In the genomic region with DNA sequence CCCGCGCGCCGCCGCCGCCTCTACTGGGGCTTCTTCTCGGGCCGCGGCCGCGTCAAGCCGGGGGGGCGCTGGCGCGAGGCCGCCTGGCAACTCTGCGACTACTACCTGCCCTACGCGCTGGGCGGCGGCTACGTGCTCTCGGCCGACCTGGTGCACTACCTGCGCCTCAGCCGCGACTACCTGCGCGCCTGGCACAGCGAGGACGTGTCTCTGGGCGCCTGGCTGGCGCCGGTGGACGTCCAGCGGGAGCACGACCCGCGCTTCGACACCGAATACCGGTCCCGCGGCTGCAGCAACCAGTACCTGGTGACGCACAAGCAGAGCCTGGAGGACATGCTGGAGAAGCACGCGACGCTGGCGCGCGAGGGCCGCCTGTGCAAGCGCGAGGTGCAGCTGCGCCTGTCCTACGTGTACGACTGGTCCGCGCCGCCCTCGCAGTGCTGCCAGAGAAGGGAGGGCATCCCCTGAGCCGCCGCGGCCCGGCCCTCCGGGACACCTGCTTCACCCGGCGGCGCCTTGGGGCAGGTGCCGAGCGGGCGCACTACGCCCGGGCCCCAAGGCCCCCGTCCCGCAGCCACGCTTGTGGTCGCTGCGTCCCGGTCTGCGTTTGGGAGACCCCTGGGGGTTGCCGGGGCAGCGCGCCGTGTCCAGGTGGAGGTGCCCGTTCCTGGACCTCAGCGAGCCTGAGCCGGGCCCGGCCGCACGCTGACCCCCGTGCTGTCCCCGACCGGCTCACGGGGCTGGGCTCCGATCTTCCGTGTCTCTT, we compare ENCODE assay signal across 10 cellular contexts. TPM values are rescaled to one million over a fixed set of nuclear protein-coding genes. Genes with fewer than 3 reads are reported as not detected.
DNase-seq lines count a peak whose midpoint lies in the region; ATAC-seq and TF ChIP-seq lines count a peak whose summit lies in the region.
"Had no signal": no experiment of that assay in that cellular context is flagged by ENCODE, and none has a peak within 500 bp of the region (broad histone marks: within the 10 kb centered on the region; RNA-seq: fewer than 3 reads in every experiment).

No MANE protein-coding gene starts in this region.

- H3K4me3 ChIP-seq in heart left ventricle: peak overlapping the region in 10 of 12 donors; percentile 21 to 98 (median 50)

- peaks cover 0 to 24% (median 9%) of the 10 kb centered on the region in 9 donors for H3K36me3 ChIP-seq in heart left ventricle

- TF ChIP-seq CTCF in heart left ventricle (IDR thresholded peaks at IDR 0.05): no peak
- TF ChIP-seq CTCF in mesothelial cell of epicardium (IDR thresholded peaks at IDR 0.05; ENCODE audit: unreplicated experiment): no peak
- TF ChIP-seq CTCF in type B pancreatic cell (conservative IDR thresholded peaks at IDR 0.05): no peak
- no peak for TF ChIP-seq CTCF in omental fat pad (IDR thresholded peaks at IDR 0.05)

- H3K4me3 Mint-ChIP-seq in activated naive CD8-positive, alpha-beta T cell treated with anti-CD3 and anti-CD28 coated beads for 36 hours: peak overlapping the region; percentile 70
- peak overlapping the region; percentile 57 for H3K4me3 Mint-ChIP-seq in mesothelial cell of epicardium
- H3K4me3 Mint-ChIP-seq in type B pancreatic cell: peak overlapping the region; percentile 84

- intact Hi-C loops in heart left ventricle (cut with DNase I) (loop anchor here in 6 of 10 donors (2.0 to 10.0 kb wide), 5 partner anchors 39 to 116 kb away; a partner anchor contains a TSS), cardiac septum (cut with DNase I) (loop anchor here (2.0 to 5.0 kb wide), 2 partner anchors 76 to 116 kb away; a partner anchor contains a TSS)

- H3K9me3 Mint-ChIP-seq in activated naive CD8-positive, alpha-beta T cell treated with anti-CD3 and anti-CD28 coated beads for 36 hours: no peaks in the 10 kb centered on the region
- H3K9me3 Mint-ChIP-seq in mesothelial cell of epicardium: peaks cover 4% of the 10 kb centered on the region
- H3K9me3 Mint-ChIP-seq in type B pancreatic cell: no peaks in the 10 kb centered on the region

- 77 to 85% (median 81%) methylated on average over 81 to 97 of the region's 97 CpGs for WGBS in heart left ventricle, 4 donors

- peaks cover 0 to 10% (median under 1%) of the 10 kb centered on the region in 9 donors for H3K27me3 ChIP-seq in heart left ventricle

- ATAC-seq in heart left ventricle (no peak), omental fat pad (ENCODE audit: low FRiP score) (no peak)

- peaks cover 26% of the 10 kb centered on the region for H3K4me1 Mint-ChIP-seq in activated naive CD8-positive, alpha-beta T cell treated with anti-CD3 and anti-CD28 coated beads for 36 hours
- H3K4me1 Mint-ChIP-seq in mesothelial cell of epicardium: peaks cover 27% of the 10 kb centered on the region
- H3K4me1 Mint-ChIP-seq in type B pancreatic cell (ENCODE audit: unreplicated experiment): peaks cover 20% of the 10 kb centered on the region

- H3K27me3 Mint-ChIP-seq in activated naive CD8-positive, alpha-beta T cell treated with anti-CD3 and anti-CD28 coated beads for 36 hours: no peaks in the 10 kb centered on the region
- H3K27me3 Mint-ChIP-seq in mesothelial cell of epicardium (ENCODE audit: low read depth) (no peaks in the 10 kb centered on the region), type B pancreatic cell (no peaks in the 10 kb centered on the region)

- DNase-seq in heart left ventricle (no peak), cardiac septum (ENCODE audit: low spot score) (no peak), mesothelial cell of epicardium (ENCODE audit: low spot score in 2 of 2, unreplicated experiment in 2 of 2) (no peak), type B pancreatic cell (ENCODE audit: extremely low spot score, unreplicated experiment) (no peak), omental fat pad (ENCODE audit: low spot score) (no peak), NCI-H226 (no peak), GDM1 (lab: John Stamatoyannopoulos, UW) (no peak)
- no peak for DNase-seq in activated naive CD8-positive, alpha-beta T cell treated with anti-CD3 and anti-CD28 coated beads for 36 hours

- peaks cover 8 to 55% (median 34%) of the 10 kb centered on the region in 12 donors for H3K4me1 ChIP-seq in heart left ventricle

- no peak for TF ChIP-seq POLR2A in heart left ventricle (IDR thresholded peaks at IDR 0.05)

- peaks cover 36% of the 10 kb centered on the region for H3K36me3 Mint-ChIP-seq in activated naive CD8-positive, alpha-beta T cell treated with anti-CD3 and anti-CD28 coated beads for 36 hours
- peaks cover 15% of the 10 kb centered on the region for H3K36me3 Mint-ChIP-seq in mesothelial cell of epicardium
- peaks cover 13% of the 10 kb centered on the region for H3K36me3 Mint-ChIP-seq in type B pancreatic cell

- peak overlapping the region; percentile 80 for H3K27ac Mint-ChIP-seq in activated naive CD8-positive, alpha-beta T cell treated with anti-CD3 and anti-CD28 coated beads for 36 hours
- peak overlapping the region; percentile 67 for H3K27ac Mint-ChIP-seq in mesothelial cell of epicardium
- H3K27ac Mint-ChIP-seq in type B pancreatic cell: peak overlapping the region; percentile 57

- no peaks in the 10 kb centered on the region for H3K9me3 ChIP-seq in heart left ventricle

- peak overlapping the region in 2 of 12 donors; percentile 27 to 46 for H3K27ac ChIP-seq in heart left ventricle

RNA-seq across cellular contexts. Expression of a gene that starts 0.9 kb away (rescaled TPM):
- 10 to 100 TPM in 7 of 9 donors, 1 to 10 TPM in 2; 8.1 to 21.4 (median 11.2) TPM for total RNA-seq in heart left ventricle
- polyA plus RNA-seq in heart left ventricle: 10 to 100 TPM in 1 of 2 donors, 1 to 10 TPM in 1; 6.7 to 15.7 TPM
- total RNA-seq in cardiac septum: 11.1 TPM
- 10 to 100 TPM; 17.5 to 18.9 TPM for total RNA-seq in activated naive CD8-positive, alpha-beta T cell treated with anti-CD3 and anti-CD28 coated beads for 36 hours
- 32.1 to 34.1 TPM (median 33.4 TPM) in 3 replicates for total RNA-seq in mesothelial cell of epicardium
- 19.5 and 30.2 TPM in 2 replicates for total RNA-seq in type B pancreatic cell (ENCODE audit: low replicate concordance)
- 10 to 100 TPM; 14.6 to 27.1 (median 22.1) TPM for total RNA-seq in omental fat pad

RNA-seq across cellular contexts. Expression of a gene that starts 1.2 kb away (rescaled TPM):
- total RNA-seq in heart left ventricle (100 to 1,000 TPM; 102 to 167 (median 120) TPM), cardiac septum (139 TPM), mesothelial cell of epicardium (103 to 110 TPM (median 108 TPM) in 3 replicates), type B pancreatic cell (ENCODE audit: low replicate concordance) (116 and 136 TPM in 2 replicates), omental fat pad (100 to 1,000 TPM in 2 of 4 donors, 10 to 100 TPM in 2; 78.3 to 122 (median 98.8) TPM)
- 100 to 1,000 TPM; 102 to 212 TPM for polyA plus RNA-seq in heart left ventricle
- 10 to 100 TPM; 85.9 to 95.9 TPM for total RNA-seq in activated naive CD8-positive, alpha-beta T cell treated with anti-CD3 and anti-CD28 coated beads for 36 hours

RNA-seq across cellular contexts. Expression of a gene that starts 13.5 kb away (rescaled TPM):
- total RNA-seq in heart left ventricle (1 to 10 TPM in 2 of 9 donors, under 1 TPM in 5, not detected in 2; 0.72 to 3.5 (median 0.85) TPM), cardiac septum (2.6 TPM), mesothelial cell of epicardium (10.2 to 12.2 TPM (median 10.4 TPM) in 3 replicates), type B pancreatic cell (ENCODE audit: low replicate concordance) (2.5 TPM in 2 replicates), omental fat pad (1 to 10 TPM in 3 of 4 donors, not detected in 1; 1.0 to 5.2 (median 1.8) TPM)
- under 1 TPM; 0.84 to 0.93 TPM for polyA plus RNA-seq in heart left ventricle
- total RNA-seq in activated naive CD8-positive, alpha-beta T cell treated with anti-CD3 and anti-CD28 coated beads for 36 hours: 1 to 10 TPM; 2.4 to 3.8 TPM

RNA-seq across cellular contexts. Expression of a gene that starts 19.0 kb away (rescaled TPM):
- total RNA-seq in heart left ventricle (10 to 100 TPM in 1 of 9 donors, 1 to 10 TPM in 8; 1.1 to 23.8 (median 2.7) TPM), cardiac septum (4.3 TPM), mesothelial cell of epicardium (0.18 to 0.34 TPM (median 0.29 TPM) in 3 replicates), type B pancreatic cell (ENCODE audit: low replicate concordance) (0.31 TPM in 1 of 2 replicates, not detected in the other), omental fat pad (10 to 100 TPM in 1 of 4 donors, 1 to 10 TPM in 3; 2.4 to 10.7 (median 5.9) TPM)
- polyA plus RNA-seq in heart left ventricle: 1 to 10 TPM; 3.2 to 4.0 TPM
- total RNA-seq in activated naive CD8-positive, alpha-beta T cell treated with anti-CD3 and anti-CD28 coated beads for 36 hours: 100 to 1,000 TPM; 110 to 111 TPM
- total RNA-seq: myocyte had no signal

RNA-seq across cellular contexts. Expression of a gene that starts 26.6 kb away (rescaled TPM):
- under 1 TPM in 2 of 9 donors, not detected in 7; 0.77 to 0.93 TPM for total RNA-seq in heart left ventricle
- under 1 TPM in 1 of 2 donors, not detected in 1; 0.24 TPM for polyA plus RNA-seq in heart left ventricle
- 0.19 TPM for total RNA-seq in cardiac septum
- total RNA-seq in activated naive CD8-positive, alpha-beta T cell treated with anti-CD3 and anti-CD28 coated beads for 36 hours: 10 to 100 TPM; 52.5 to 53.3 TPM
- 0.51 to 1.2 TPM (median 0.93 TPM) in 3 replicates for total RNA-seq in mesothelial cell of epicardium
- total RNA-seq in type B pancreatic cell (ENCODE audit: low replicate concordance): 0.38 TPM in 1 of 2 replicates, not detected in the other
- 1 to 10 TPM in 2 of 4 donors, under 1 TPM in 1, not detected in 1; 0.44 to 2.8 (median 1.7) TPM for total RNA-seq in omental fat pad
- total RNA-seq: LHCN-M2, myocyte had no signal
